ENCODE assay signal across 1 cellular context in genomic region chr20:49935746-49936152, GRCh38.
TF ChIP-seq lines count a peak whose summit lies in the region.

No MANE protein-coding gene starts in this region.

TF ChIP-seq in IMR-90, 13 proteins besides CTCF, POLR2A, EP300 and RAD21 (continued from another document):
- TF ChIP-seq NFE2L2 (IDR thresholded peaks at IDR 0.05; ENCODE audit: low read depth, low read length) (no peak), MAZ (IDR thresholded peaks at IDR 0.05; ENCODE audit: borderline replicate concordance, low read depth, low read length) (no peak), RFX5 (IDR thresholded peaks at IDR 0.05; ENCODE audit: low read depth, low read length) (no peak), RCOR1 (IDR thresholded peaks at IDR 0.05; ENCODE audit: insufficient replicate concordance, low read length) (no peak), SMC3 (IDR thresholded peaks at IDR 0.05; ENCODE audit: low read depth, low read length) (no peak), ELK1 (IDR thresholded peaks at IDR 0.05; ENCODE audit: borderline replicate concordance, low read depth, low read length) (no peak)
